In the genomic region with DNA sequence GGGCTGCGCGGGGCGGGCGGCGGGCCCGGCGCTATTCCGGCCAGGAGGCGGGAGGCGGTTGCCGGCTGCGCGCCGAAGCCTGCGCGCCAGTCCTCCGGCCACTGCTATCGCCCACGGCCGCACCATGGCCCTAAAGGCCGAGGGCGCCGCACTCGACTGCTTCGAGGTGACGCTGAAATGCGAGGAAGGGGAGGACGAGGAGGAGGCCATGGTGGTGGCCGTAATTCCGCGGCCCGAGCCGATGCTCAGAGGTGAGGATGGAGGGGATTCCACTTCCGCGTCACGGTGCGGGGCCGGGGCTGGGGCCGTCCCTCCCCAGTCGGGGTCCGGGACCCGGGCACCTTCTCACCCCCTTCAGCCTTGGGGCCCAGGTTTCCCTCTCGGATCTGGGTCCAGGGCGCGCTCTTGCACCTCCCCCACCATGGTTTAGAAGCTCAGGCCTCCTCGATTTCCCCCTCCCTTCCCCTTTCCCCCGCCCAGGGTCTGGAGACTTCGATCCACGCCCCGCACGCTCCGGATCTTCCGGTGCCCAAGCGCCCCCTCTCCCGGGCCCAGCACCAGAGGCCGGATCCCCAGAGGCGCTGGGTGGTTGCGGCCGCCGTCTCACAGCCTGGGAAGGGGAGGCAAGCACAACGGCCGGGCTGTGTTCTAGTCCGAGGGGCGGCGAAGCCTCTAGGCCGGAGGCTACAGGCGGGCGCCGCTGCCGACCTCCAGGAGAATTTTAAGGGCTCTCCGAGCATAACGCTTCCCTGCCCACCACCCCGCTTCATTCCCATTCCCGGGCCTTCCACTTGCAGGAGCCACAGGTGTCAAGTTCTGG, we compare ENCODE assay signal across 8 cellular contexts. TPM values are rescaled to one million over a fixed set of nuclear protein-coding genes. Genes with fewer than 3 reads are reported as not detected.
DNase-seq lines count a peak whose midpoint lies in the region; ATAC-seq and TF ChIP-seq lines count a peak whose summit lies in the region.

No MANE protein-coding gene starts in this region.

- H3K27ac ChIP-seq in CD4-positive, alpha-beta memory T cell (ENCODE audit: low read depth, low read length), result peak overlapping the region; percentile 64
- H3K27ac ChIP-seq in RWPE1 (peak overlapping the region; percentile 83), right atrium auricular region (peak overlapping the region; percentile 79 to 80)

- POLR2A ChIA-PET in CD4-positive, alpha-beta memory T cell (lab: Charles Lee; ENCODE audit: partially characterized antibody), result interaction anchor here (1.1 kb wide), 1 partner anchor 132 kb away, joined by 3 read pairs; no protein-coding TSS in a partner anchor
- POLR2A ChIA-PET in RWPE1 (lab: Yijun Ruan, JAX; ENCODE audit: low non-redundant PET), result interaction anchor here (1.1 kb wide), 1 partner anchor 45 kb away, joined by 3 read pairs; the partner anchor contains the start of gene ZFTA

- ATAC-seq in GM19351 (IDR thresholded peaks at IDR 0.05; ENCODE audit: unreplicated experiment) (peak; percentile 41), HG03439 (IDR thresholded peaks at IDR 0.05; ENCODE audit: unreplicated experiment) (peak; percentile 42)

- CTCF ChIA-PET in CD4-positive, alpha-beta memory T cell (lab: Charles Lee; ENCODE audit: partially characterized antibody), result interaction anchor here (1.3 kb wide), 1 partner anchor 339 kb away, joined by 3 read pairs; no protein-coding TSS in a partner anchor
- CTCF ChIA-PET in RWPE1 (lab: Yijun Ruan, JAX), result interaction anchor here (0.7 to 1.1 kb wide), 3 partner anchors 24 to 132 kb away, joined by 3 to 5 read pairs (median 3); no protein-coding TSS in a partner anchor

- H3K4me1 ChIP-seq in CD4-positive, alpha-beta memory T cell (ENCODE audit: insufficient read depth, low read length), result peaks cover 19% of the 10 kb centered on the region
- peaks cover 0 to 18% of the 10 kb centered on the region in 2 donors for H3K4me1 ChIP-seq in right atrium auricular region

- peaks cover 20 to 22% (median 21%) of the 10 kb centered on the region in 4 donors for H3K4me1 Mint-ChIP-seq in CD4-positive, alpha-beta memory T cell
- H3K4me1 Mint-ChIP-seq in progenitor cell of endocrine pancreas (ENCODE audit: low read depth), result peaks cover 19% of the 10 kb centered on the region

- H3K9me3 ChIP-seq in CD4-positive, alpha-beta memory T cell (ENCODE audit: control insufficient read depth in 1 of 2, low read length in 2 of 2), result no peaks in the 10 kb centered on the region
- no peaks in the 10 kb centered on the region for H3K9me3 ChIP-seq in right atrium auricular region

- TF ChIP-seq CTCF in RWPE1 (conservative IDR thresholded peaks at IDR 0.05; ENCODE audit: low read depth) (no peak), right atrium auricular region (IDR thresholded peaks at IDR 0.05) (no peak), progenitor cell of endocrine pancreas (IDR thresholded peaks at IDR 0.05; ENCODE audit: unreplicated experiment) (no peak)

- no peaks in the 10 kb centered on the region for H3K9me3 Mint-ChIP-seq in CD4-positive, alpha-beta memory T cell
- H3K9me3 Mint-ChIP-seq in progenitor cell of endocrine pancreas (ENCODE audit: low read depth), result no peaks in the 10 kb centered on the region

- no peaks in the 10 kb centered on the region for H3K27me3 Mint-ChIP-seq in CD4-positive, alpha-beta memory T cell
- H3K27me3 Mint-ChIP-seq in progenitor cell of endocrine pancreas, result peaks cover 13% of the 10 kb centered on the region

- peak in 4 of 5 donors; percentile 21 to 57 (median 26) for DNase-seq in CD4-positive, alpha-beta memory T cell
- DNase-seq in RWPE1 (ENCODE audit: low spot score) (no peak), anterior cingulate cortex (lab: John Stamatoyannopoulos, UW) (peak in 54 of 58 donors; percentile 3 to 69 (median 43)), right atrium auricular region (ENCODE audit: low spot score) (no peak), progenitor cell of endocrine pancreas (ENCODE audit: low spot score, unreplicated experiment) (peak; percentile 28), GOT3 (lab: John Stamatoyannopoulos, UW) (no peak)

- peak overlapping the region; percentile 4 to 76 (median 67) for H3K27ac Mint-ChIP-seq in CD4-positive, alpha-beta memory T cell
- peak overlapping the region; percentile 69 for H3K27ac Mint-ChIP-seq in progenitor cell of endocrine pancreas

- peak overlapping the region; percentile 64 to 80 (median 78) for H3K4me3 Mint-ChIP-seq in CD4-positive, alpha-beta memory T cell
- H3K4me3 Mint-ChIP-seq in progenitor cell of endocrine pancreas (ENCODE audit: low read depth), result peak overlapping the region; percentile 85

- intact Hi-C loops in CD4-positive, alpha-beta memory T cell (cut with micrococcal nuclease), result no loop called here

- peaks cover 9% of the 10 kb centered on the region for H3K36me3 ChIP-seq in CD4-positive, alpha-beta memory T cell (ENCODE audit: insufficient read depth, low read length)
- peaks cover 11% of the 10 kb centered on the region for H3K36me3 ChIP-seq in right atrium auricular region

- peaks cover 5 to 16% of the 10 kb centered on the region in 2 donors for H3K36me3 Mint-ChIP-seq in CD4-positive, alpha-beta memory T cell
- H3K36me3 Mint-ChIP-seq in progenitor cell of endocrine pancreas (ENCODE audit: insufficient read depth), result peaks cover 16% of the 10 kb centered on the region

- H3K4me3 ChIP-seq in CD4-positive, alpha-beta memory T cell (ENCODE audit: low read length in 2 of 2), result peak overlapping the region; percentile 14 to 75
- H3K4me3 ChIP-seq in right atrium auricular region, result peak overlapping the region; percentile 83 to 84

- H3K27me3 ChIP-seq in CD4-positive, alpha-beta memory T cell (ENCODE audit: insufficient read depth, low read length), result no peaks in the 10 kb centered on the region
- H3K27me3 ChIP-seq in right atrium auricular region, result no peaks in the 10 kb centered on the region

RNA-seq across cellular contexts. Expression of gene SPINDOC, which starts 0.5 kb away (rescaled TPM):
- 10 to 100 TPM; 12.0 to 14.8 TPM for total RNA-seq in CD4-positive, alpha-beta memory T cell
- under 1 TPM; 0.63 to 0.95 TPM for polyA plus RNA-seq in CD4-positive, alpha-beta memory T cell
- total RNA-seq in right atrium auricular region (10 to 100 TPM in 1 of 2 donors, 1 to 10 TPM in 1; 7.0 to 12.1 TPM), progenitor cell of endocrine pancreas (75.3 and 77.8 TPM in 2 replicates)

RNA-seq across cellular contexts. Expression of gene MARK2, which starts 25.1 kb away (rescaled TPM):
- total RNA-seq in CD4-positive, alpha-beta memory T cell, result 10 to 100 TPM; 60.4 to 68.0 TPM
- polyA plus RNA-seq in CD4-positive, alpha-beta memory T cell, result 10 to 100 TPM; 25.1 to 60.3 TPM
- total RNA-seq in right atrium auricular region (10 to 100 TPM; 29.3 to 31.5 TPM), progenitor cell of endocrine pancreas (55.5 and 59.1 TPM in 2 replicates)

RNA-seq across cellular contexts. Expression of gene ZFTA, which starts 45.2 kb away (rescaled TPM):
- total RNA-seq in CD4-positive, alpha-beta memory T cell, result 1 to 10 TPM; 1.4 to 1.7 TPM
- under 1 TPM in 1 of 2 donors, not detected in 1; 0.06 TPM for polyA plus RNA-seq in CD4-positive, alpha-beta memory T cell
- total RNA-seq in right atrium auricular region, result 10 to 100 TPM; 12.2 to 18.5 TPM
- 46.8 and 53.6 TPM in 2 replicates for total RNA-seq in progenitor cell of endocrine pancreas

Comparison
In these comparisons a context has a peak if more than half of its experiments do, and no peak if none do; other contexts are left out.
1. DNase-seq: peak in CD4-positive, alpha-beta memory T cell (4 of 5), anterior cingulate cortex (54 of 58) and progenitor cell of endocrine pancreas (single experiment); none in RWPE1 (single experiment), right atrium auricular region (single experiment) and GOT3 (single experiment).
2. RNA of gene ZFTA, which starts 45.2 kb away (total RNA-seq): 46.8 to 53.6 TPM in progenitor cell of endocrine pancreas and 12.2 to 18.5 TPM in right atrium auricular region; 1.4 to 1.7 TPM in CD4-positive, alpha-beta memory T cell; every median in the first group is over 4 times any median in the second.
3. Peak in every context shown above with its lines, with median percentiles within 50 percentile points of each other: H3K27ac ChIP-seq.